ENCODE assay signal across 8 cellular contexts in genomic region chr4:39717743-39718142, GRCh38. TPM values are rescaled to one million over a fixed set of nuclear protein-coding genes. Genes with fewer than 3 reads are reported as not detected.
A peak's percentile ranks its signal among the peaks of the same experiment; 100 is the strongest.
DNase-seq lines count a peak whose midpoint lies in the region; ATAC-seq and TF ChIP-seq lines count a peak whose summit lies in the region.
"Not testable (repeated sequence)": the region's sequence is repeated elsewhere in the genome, so short reads cannot be mapped to it uniquely, and the experiment has no call there.

No MANE protein-coding gene starts in this region.

- peaks cover 21% of the 10 kb centered on the region for H3K36me3 Mint-ChIP-seq in CD4-positive, CD25-positive, alpha-beta regulatory T cell
- H3K36me3 Mint-ChIP-seq in T-cell (peaks cover 21% of the 10 kb centered on the region), endothelial cell (ENCODE audit: low read depth, unreplicated experiment) (peaks cover 25% of the 10 kb centered on the region)
- H3K36me3 Mint-ChIP-seq in activated CD8-positive, alpha-beta T cell treated with anti-CD3 and anti-CD28 coated beads for 36 hours (ENCODE audit: low read depth) = peaks cover 28% of the 10 kb centered on the region
- peaks cover 16% of the 10 kb centered on the region for H3K36me3 Mint-ChIP-seq in activated T-helper 1 cell treated with anti-CD3 and anti-CD28 coated beads, Interleukin-12 subunit alpha, Interleukin-12 subunit beta, Interleukin-2, Interleukin-4 antibody, amounts not matched to agents 30 ng/mL and 10 ng/mL and 1 ng/mL, durations not matched to agents 14 hours and 24 hours and 36 hours (ENCODE audit: low read depth)
- H3K36me3 Mint-ChIP-seq in activated naive CD8-positive, alpha-beta T cell treated with anti-CD3 and anti-CD28 coated beads for 36 hours = peaks cover 24% of the 10 kb centered on the region
- H3K36me3 Mint-ChIP-seq in natural killer cell treated with Interleukin-12 subunit alpha and Interleukin-12 subunit beta and Interleukin-15 and Interleukin-18, amount 100 ng/mL, for 72 hours = not testable (repeated sequence)

- POLR2A ChIA-PET in T-cell (lab: Charles Lee); activated CD8-positive, alpha-beta T cell treated with anti-CD3 and anti-CD28 coated beads for 36 hours (lab: Charles Lee): not testable (repeated sequence)

- H3K27me3 Mint-ChIP-seq in CD4-positive, CD25-positive, alpha-beta regulatory T cell; T-cell; activated CD8-positive, alpha-beta T cell treated with anti-CD3 and anti-CD28 coated beads for 36 hours; activated T-helper 1 cell treated with anti-CD3 and anti-CD28 coated beads, Interleukin-12 subunit alpha, Interleukin-12 subunit beta, Interleukin-2, Interleukin-4 antibody, amounts not matched to agents 30 ng/mL and 10 ng/mL and 1 ng/mL, durations not matched to agents 14 hours and 24 hours and 36 hours (ENCODE audit: insufficient read depth); activated naive CD8-positive, alpha-beta T cell treated with anti-CD3 and anti-CD28 coated beads for 36 hours; endothelial cell (ENCODE audit: unreplicated experiment); natural killer cell treated with Interleukin-12 subunit alpha and Interleukin-12 subunit beta and Interleukin-15 and Interleukin-18, amount 100 ng/mL, for 72 hours; stimulated activated naive CD8-positive, alpha-beta T cell treated with anti-CD3 and anti-CD28 coated beads, Interleukin-15, amount 100 ng/mL, for 72 hours: not testable (repeated sequence)

- H3K9me3 ChIP-seq in CD4-positive, CD25-positive, alpha-beta regulatory T cell (ENCODE audit: control insufficient read depth in 2 of 2, low read length in 2 of 2) = not testable (repeated sequence)

- CTCF ChIA-PET in T-cell (lab: Charles Lee) = not testable (repeated sequence)
- CTCF ChIA-PET in activated CD8-positive, alpha-beta T cell treated with anti-CD3 and anti-CD28 coated beads for 36 hours (lab: Charles Lee) = interaction anchor here (1.2 to 2.1 kb wide), 3 partner anchors 14 to 260 kb away, joined by 4 to 6 read pairs (median 5); no protein-coding TSS in a partner anchor

- ATAC-seq in CD4-positive, CD25-positive, alpha-beta regulatory T cell (ENCODE audit: low read depth in 2 of 2); T-cell (replicated peaks in 1 of 4); activated CD8-positive, alpha-beta T cell treated with anti-CD3 and anti-CD28 coated beads for 36 hours; natural killer cell treated with Interleukin-12 subunit alpha and Interleukin-12 subunit beta and Interleukin-15 and Interleukin-18, amount 100 ng/mL, for 72 hours; stimulated activated naive CD8-positive, alpha-beta T cell treated with anti-CD3 and anti-CD28 coated beads, Interleukin-15, amount 100 ng/mL, for 72 hours: not testable (repeated sequence)

- H3K36me3 ChIP-seq in CD4-positive, CD25-positive, alpha-beta regulatory T cell (ENCODE audit: control insufficient read depth, insufficient read depth, low read length) = not testable (repeated sequence)

- not testable (repeated sequence) for H3K27ac ChIP-seq in CD4-positive, CD25-positive, alpha-beta regulatory T cell (ENCODE audit: insufficient read depth, low read length, poor library complexity, severe bottlenecking)

- not testable (repeated sequence) for H3K27me3 ChIP-seq in CD4-positive, CD25-positive, alpha-beta regulatory T cell (ENCODE audit: control insufficient read depth, insufficient read depth, low read length)

- not testable (repeated sequence) for H3K9me3 Mint-ChIP-seq in CD4-positive, CD25-positive, alpha-beta regulatory T cell; T-cell; activated CD8-positive, alpha-beta T cell treated with anti-CD3 and anti-CD28 coated beads for 36 hours; activated T-helper 1 cell treated with anti-CD3 and anti-CD28 coated beads, Interleukin-12 subunit alpha, Interleukin-12 subunit beta, Interleukin-2, Interleukin-4 antibody, amounts not matched to agents 30 ng/mL and 10 ng/mL and 1 ng/mL, durations not matched to agents 14 hours and 24 hours and 36 hours; activated naive CD8-positive, alpha-beta T cell treated with anti-CD3 and anti-CD28 coated beads for 36 hours; endothelial cell (ENCODE audit: unreplicated experiment); natural killer cell treated with Interleukin-12 subunit alpha and Interleukin-12 subunit beta and Interleukin-15 and Interleukin-18, amount 100 ng/mL, for 72 hours; stimulated activated naive CD8-positive, alpha-beta T cell treated with anti-CD3 and anti-CD28 coated beads, Interleukin-15, amount 100 ng/mL, for 72 hours

- DNase-seq in CD4-positive, CD25-positive, alpha-beta regulatory T cell; T-cell; activated T-helper 1 cell treated with anti-CD3 and anti-CD28 coated beads, Interleukin-12 subunit alpha, Interleukin-12 subunit beta, Interleukin-2, Interleukin-4 antibody, amounts not matched to agents 30 ng/mL and 10 ng/mL and 1 ng/mL, durations not matched to agents 14 hours and 24 hours and 36 hours (ENCODE audit: low spot score); endothelial cell (ENCODE audit: low spot score); natural killer cell treated with Interleukin-12 subunit alpha and Interleukin-12 subunit beta and Interleukin-15 and Interleukin-18, amount 100 ng/mL, for 72 hours (ENCODE audit: low spot score): not testable (repeated sequence)
- DNase-seq in activated CD8-positive, alpha-beta T cell treated with anti-CD3 and anti-CD28 coated beads for 36 hours = peak; percentile 33
- peak; percentile 15 for DNase-seq in activated naive CD8-positive, alpha-beta T cell treated with anti-CD3 and anti-CD28 coated beads for 36 hours
- DNase-seq in stimulated activated naive CD8-positive, alpha-beta T cell treated with anti-CD3 and anti-CD28 coated beads, Interleukin-15, amount 100 ng/mL, for 72 hours = peak in 1 of 2 donors; percentile 31

- intact Hi-C loops in activated CD8-positive, alpha-beta T cell treated with anti-CD3 and anti-CD28 coated beads for 36 hours (cut with micrococcal nuclease); activated T-helper 1 cell treated with anti-CD3 and anti-CD28 coated beads, Interleukin-12 subunit alpha, Interleukin-12 subunit beta, Interleukin-2, Interleukin-4 antibody, amounts not matched to agents 30 ng/mL and 10 ng/mL and 1 ng/mL, durations not matched to agents 14 hours and 24 hours and 36 hours (cut with micrococcal nuclease): not testable (repeated sequence)

- peaks cover 22 to 72% (median 47%) of the 10 kb centered on the region in 4 donors for H3K4me1 Mint-ChIP-seq in CD4-positive, CD25-positive, alpha-beta regulatory T cell
- H3K4me1 Mint-ChIP-seq in T-cell = peaks cover 61 to 74% (median 71%) of the 10 kb centered on the region in 3 donors
- peaks cover 56% of the 10 kb centered on the region for H3K4me1 Mint-ChIP-seq in activated CD8-positive, alpha-beta T cell treated with anti-CD3 and anti-CD28 coated beads for 36 hours (ENCODE audit: low read depth)
- peaks cover 54% of the 10 kb centered on the region for H3K4me1 Mint-ChIP-seq in activated T-helper 1 cell treated with anti-CD3 and anti-CD28 coated beads, Interleukin-12 subunit alpha, Interleukin-12 subunit beta, Interleukin-2, Interleukin-4 antibody, amounts not matched to agents 30 ng/mL and 10 ng/mL and 1 ng/mL, durations not matched to agents 14 hours and 24 hours and 36 hours (ENCODE audit: low read depth)
- H3K4me1 Mint-ChIP-seq in activated naive CD8-positive, alpha-beta T cell treated with anti-CD3 and anti-CD28 coated beads for 36 hours = peaks cover 56% of the 10 kb centered on the region
- H3K4me1 Mint-ChIP-seq in endothelial cell (ENCODE audit: unreplicated experiment) = not testable (repeated sequence)
- H3K4me1 Mint-ChIP-seq in natural killer cell treated with Interleukin-12 subunit alpha and Interleukin-12 subunit beta and Interleukin-15 and Interleukin-18, amount 100 ng/mL, for 72 hours (ENCODE audit: low read depth in 2 of 2) = peaks cover 48 to 55% of the 10 kb centered on the region in 2 donors
- peaks cover 57% of the 10 kb centered on the region for H3K4me1 Mint-ChIP-seq in stimulated activated naive CD8-positive, alpha-beta T cell treated with anti-CD3 and anti-CD28 coated beads, Interleukin-15, amount 100 ng/mL, for 72 hours

- TF ChIP-seq CTCF in activated CD8-positive, alpha-beta T cell treated with anti-CD3 and anti-CD28 coated beads for 36 hours (IDR thresholded peaks at IDR 0.05); endothelial cell (IDR thresholded peaks at IDR 0.05; ENCODE audit: unreplicated experiment): not testable (repeated sequence)

- H3K4me3 ChIP-seq in CD4-positive, CD25-positive, alpha-beta regulatory T cell (ENCODE audit: low read depth, low read length) = not testable (repeated sequence)

- H3K27ac Mint-ChIP-seq in CD4-positive, CD25-positive, alpha-beta regulatory T cell = peak overlapping the region in 2 of 3 donors; percentile 41 to 53
- H3K27ac Mint-ChIP-seq in T-cell = peak overlapping the region; percentile 61 to 66
- H3K27ac Mint-ChIP-seq in activated CD8-positive, alpha-beta T cell treated with anti-CD3 and anti-CD28 coated beads for 36 hours = peak overlapping the region; percentile 83
- peak overlapping the region; percentile 70 for H3K27ac Mint-ChIP-seq in activated T-helper 1 cell treated with anti-CD3 and anti-CD28 coated beads, Interleukin-12 subunit alpha, Interleukin-12 subunit beta, Interleukin-2, Interleukin-4 antibody, amounts not matched to agents 30 ng/mL and 10 ng/mL and 1 ng/mL, durations not matched to agents 14 hours and 24 hours and 36 hours
- H3K27ac Mint-ChIP-seq in activated naive CD8-positive, alpha-beta T cell treated with anti-CD3 and anti-CD28 coated beads for 36 hours = peak overlapping the region; percentile 71
- not testable (repeated sequence) for H3K27ac Mint-ChIP-seq in endothelial cell (ENCODE audit: unreplicated experiment)
- H3K27ac Mint-ChIP-seq in natural killer cell treated with Interleukin-12 subunit alpha and Interleukin-12 subunit beta and Interleukin-15 and Interleukin-18, amount 100 ng/mL, for 72 hours = peak overlapping the region; percentile 62 to 89
- peak overlapping the region; percentile 74 to 86 for H3K27ac Mint-ChIP-seq in stimulated activated naive CD8-positive, alpha-beta T cell treated with anti-CD3 and anti-CD28 coated beads, Interleukin-15, amount 100 ng/mL, for 72 hours

- peak overlapping the region in 2 of 4 donors; percentile 26 to 36 for H3K4me3 Mint-ChIP-seq in CD4-positive, CD25-positive, alpha-beta regulatory T cell
- H3K4me3 Mint-ChIP-seq in T-cell (peak overlapping the region; percentile 45 to 77 (median 62)), endothelial cell (ENCODE audit: unreplicated experiment) (peak overlapping the region; percentile 42)
- H3K4me3 Mint-ChIP-seq in activated CD8-positive, alpha-beta T cell treated with anti-CD3 and anti-CD28 coated beads for 36 hours = peak overlapping the region; percentile 61
- H3K4me3 Mint-ChIP-seq in activated T-helper 1 cell treated with anti-CD3 and anti-CD28 coated beads, Interleukin-12 subunit alpha, Interleukin-12 subunit beta, Interleukin-2, Interleukin-4 antibody, amounts not matched to agents 30 ng/mL and 10 ng/mL and 1 ng/mL, durations not matched to agents 14 hours and 24 hours and 36 hours = peak overlapping the region; percentile 48
- H3K4me3 Mint-ChIP-seq in activated naive CD8-positive, alpha-beta T cell treated with anti-CD3 and anti-CD28 coated beads for 36 hours = peak overlapping the region; percentile 47
- H3K4me3 Mint-ChIP-seq in natural killer cell treated with Interleukin-12 subunit alpha and Interleukin-12 subunit beta and Interleukin-15 and Interleukin-18, amount 100 ng/mL, for 72 hours = peak overlapping the region; percentile 86
- peak overlapping the region; percentile 79 to 80 for H3K4me3 Mint-ChIP-seq in stimulated activated naive CD8-positive, alpha-beta T cell treated with anti-CD3 and anti-CD28 coated beads, Interleukin-15, amount 100 ng/mL, for 72 hours

- H3K4me1 ChIP-seq in CD4-positive, CD25-positive, alpha-beta regulatory T cell (ENCODE audit: control insufficient read depth, insufficient read depth, low read length, poor library complexity, severe bottlenecking) = peaks cover 21% of the 10 kb centered on the region

RNA-seq across cellular contexts. Expression of gene UBE2K, which starts 19.8 kb away (rescaled TPM):
- total RNA-seq in CD4-positive, CD25-positive, alpha-beta regulatory T cell = 56.0 TPM
- 10 to 100 TPM; 67.6 to 96.6 (median 74.1) TPM for polyA plus RNA-seq in CD4-positive, CD25-positive, alpha-beta regulatory T cell
- total RNA-seq in T-cell (10 to 100 TPM; 32.5 to 46.9 (median 44.0) TPM), endothelial cell (ENCODE audit: unreplicated experiment) (102 TPM)
- 10 to 100 TPM; 69.5 to 77.1 TPM for total RNA-seq in activated CD8-positive, alpha-beta T cell treated with anti-CD3 and anti-CD28 coated beads for 36 hours
- 92.2 and 96.4 TPM in 2 replicates for total RNA-seq in activated T-helper 1 cell treated with anti-CD3 and anti-CD28 coated beads, Interleukin-12 subunit alpha, Interleukin-12 subunit beta, Interleukin-2, Interleukin-4 antibody, amounts not matched to agents 30 ng/mL and 10 ng/mL and 1 ng/mL, durations not matched to agents 14 hours and 24 hours and 36 hours
- 100 to 1,000 TPM in 1 of 2 experiments, 10 to 100 TPM in 1; 92.7 to 102 TPM for total RNA-seq in activated naive CD8-positive, alpha-beta T cell treated with anti-CD3 and anti-CD28 coated beads for 36 hours
- 10 to 100 TPM; 62.8 to 89.7 TPM for total RNA-seq in natural killer cell treated with Interleukin-12 subunit alpha and Interleukin-12 subunit beta and Interleukin-15 and Interleukin-18, amount 100 ng/mL, for 72 hours
